9 cellular contexts compared by ENCODE assay signal in genomic region chr5:133962801-133963476, GRCh38. TPM values are rescaled to one million over a fixed set of nuclear protein-coding genes. Genes with fewer than 3 reads are reported as not detected.
DNase-seq lines count a peak whose midpoint lies in the region; ATAC-seq and TF ChIP-seq lines count a peak whose summit lies in the region.
"Had no signal": no experiment of that assay in that cellular context is flagged by ENCODE, and none has a peak within 500 bp of the region (broad histone marks: within the 10 kb centered on the region; RNA-seq: fewer than 3 reads in every experiment).

No MANE protein-coding gene starts in this region.

- H3K4me3 ChIP-seq in BJ (ENCODE audit: low read depth, low read length) = no peak overlapping the region

- CTCF ChIA-PET in BJ (lab: Yijun Ruan, JAX) = interaction anchor here (1.2 to 1.6 kb wide), 2 partner anchors 10 to 19 kb away, joined by 3 to 5 read pairs; no protein-coding TSS in a partner anchor

- peak overlapping the region; percentile 23 for H3K27ac Mint-ChIP-seq in mesothelial cell of epicardium

- peaks cover 12% of the 10 kb centered on the region for H3K9me3 Mint-ChIP-seq in mesothelial cell of epicardium
- H3K9me3 Mint-ChIP-seq: T-cell had no signal

- TF ChIP-seq CTCF in BJ (IDR thresholded peaks at IDR 0.05; ENCODE audit: insufficient read depth, low read depth, low read length) (no peak), mesothelial cell of epicardium (IDR thresholded peaks at IDR 0.05; ENCODE audit: unreplicated experiment) (no peak)

- DNase-seq in BJ (ENCODE audit: low read depth) (peak; percentile 22), HCEC 1CT (peak; percentile 70), amniotic epithelial cell (ENCODE audit: low read depth) (peak; percentile 80), mesothelial cell of epicardium (ENCODE audit: low spot score in 2 of 2, unreplicated experiment in 2 of 2) (no peak), epidermal melanocyte (ENCODE audit: insufficient read length, low spot score) (no peak), occipital lobe (lab: John Stamatoyannopoulos, UW) (no peak)
- DNase-seq in activated CD8-positive, alpha-beta memory T cell treated with anti-CD3 and anti-CD28 coated beads for 24 hours = no peak
- DNase-seq: T-cell had no signal

- H3K27me3 ChIP-seq in BJ (ENCODE audit: control insufficient read depth, insufficient read depth, low read length) = no peaks in the 10 kb centered on the region

- H3K36me3 ChIP-seq in BJ (ENCODE audit: control insufficient read depth, insufficient read depth, low read length) = no peaks in the 10 kb centered on the region; the same call in 1 of the 2 replicates

- peaks cover 26% of the 10 kb centered on the region for H3K4me1 Mint-ChIP-seq in mesothelial cell of epicardium

- ATAC-seq in GM21529 (IDR thresholded peaks at IDR 0.05; ENCODE audit: unreplicated experiment) = no peak
- ATAC-seq: T-cell had no signal

- no peak overlapping the region for H3K4me3 Mint-ChIP-seq in mesothelial cell of epicardium
- H3K4me3 Mint-ChIP-seq: T-cell had no signal

- POLR2A ChIA-PET in BJ (lab: Charles Lee) = interaction anchor here (0.7 kb wide), 1 partner anchor 20 kb away, joined by 3 read pairs; no protein-coding TSS in a partner anchor

- peaks cover 20% of the 10 kb centered on the region for H3K36me3 Mint-ChIP-seq in mesothelial cell of epicardium

- no peaks in the 10 kb centered on the region for H3K27me3 Mint-ChIP-seq in mesothelial cell of epicardium (ENCODE audit: low read depth)
- H3K27me3 Mint-ChIP-seq: T-cell had no signal

RNA-seq across cellular contexts. Expression of gene C5orf15, which starts 5.5 kb away (rescaled TPM):
- 48.1 and 85.5 TPM in 2 replicates for polyA plus RNA-seq in BJ (2011; rRNA removed)
- polyA minus RNA-seq in BJ (2011; rRNA and poly(A)+ RNA removed) = 14.9 and 15.5 TPM in 2 replicates
- total RNA-seq in mesothelial cell of epicardium (44.2 to 47.4 TPM (median 47.3 TPM) in 3 replicates), occipital lobe (56.3 TPM)

RNA-seq across cellular contexts. Expression of gene VDAC1, which starts 41.8 kb away (rescaled TPM):
- polyA plus RNA-seq in BJ (2011; rRNA removed) = 187 and 195 TPM in 2 replicates
- polyA minus RNA-seq in BJ (2011; rRNA and poly(A)+ RNA removed) = 59.9 and 81.0 TPM in 2 replicates
- 108 to 111 TPM (median 109 TPM) in 3 replicates for total RNA-seq in mesothelial cell of epicardium
- 209 TPM for total RNA-seq in occipital lobe

Comparison
In these comparisons a context has a peak if more than half of its experiments do, and no peak if none do; other contexts are left out.
1. DNase-seq: peak in BJ (single experiment), HCEC 1CT (single experiment) and amniotic epithelial cell (single experiment); none in mesothelial cell of epicardium (0 of 2), epidermal melanocyte (single experiment), occipital lobe (single experiment) and activated CD8-positive, alpha-beta memory T cell treated with anti-CD3 and anti-CD28 coated beads for 24 hours (single experiment).